12 cellular contexts compared by ENCODE assay signal in the genomic region with DNA sequence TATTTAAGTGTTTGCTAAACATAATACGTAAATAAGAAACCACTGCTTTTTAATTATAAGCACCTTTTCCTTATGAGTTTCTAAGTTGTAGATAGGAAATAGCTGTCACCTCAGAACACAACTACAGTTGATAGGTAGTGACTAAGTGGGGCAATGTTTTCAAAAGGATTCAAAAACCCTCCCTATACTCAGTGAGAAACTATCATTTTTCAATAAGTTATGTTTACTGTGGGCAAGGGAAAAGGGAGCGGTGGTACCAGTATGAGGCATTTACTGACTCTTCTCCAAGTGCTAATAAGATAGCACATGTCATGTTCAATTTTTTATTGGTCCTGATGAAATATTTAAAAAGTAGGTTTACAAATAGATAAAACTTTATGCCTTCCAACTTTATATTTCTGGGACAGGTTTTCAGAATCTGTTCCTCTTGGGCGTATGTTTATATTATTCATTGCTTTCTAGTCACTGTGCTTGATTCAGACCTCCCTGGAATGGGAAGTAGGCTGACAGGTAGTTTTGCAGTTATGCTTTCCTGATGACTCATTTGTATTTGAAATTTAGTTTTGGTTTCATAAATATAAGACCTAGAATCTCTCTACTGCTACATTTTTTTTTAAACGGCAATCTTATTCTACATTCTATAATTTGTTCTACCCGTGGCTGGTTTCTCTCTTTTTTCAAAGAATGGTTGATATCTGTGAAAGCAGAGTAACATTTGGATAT.
DNase-seq lines count a peak whose midpoint lies in the region; ATAC-seq and TF ChIP-seq lines count a peak whose summit lies in the region.
"Had no signal": no experiment of that assay in that cellular context is flagged by ENCODE, and none has a peak within 500 bp of the region (broad histone marks: within the 10 kb centered on the region; RNA-seq: fewer than 3 reads in every experiment).

No MANE protein-coding gene starts in this region.

- peak overlapping the region; percentile 70 for H3K4me2 ChIP-seq in KMS-11

- intact Hi-C loops in upper lobe of right lung (cut with DNase I) = no loop called here
- intact Hi-C loops in posterior vena cava (cut with DNase I) = no loop called here

- peak overlapping the region; percentile 26; the same call in 1 of the 2 replicates for H2AFZ ChIP-seq in KMS-11 (ENCODE audit: low read depth)

- H4K20me1 ChIP-seq in KMS-11 (ENCODE audit: insufficient read depth) = no peaks in the 10 kb centered on the region

- peak; percentile 37 for ATAC-seq in stimulated activated naive CD8-positive, alpha-beta T cell treated with anti-CD3 and anti-CD28 coated beads, Interleukin-15, amount 100 ng/mL, for 72 hours
- no peak for ATAC-seq in stimulated activated naive CD8-positive, alpha-beta T cell treated with anti-CD3 and anti-CD28 coated beads, Interleukin-15, Interleukin-2, amounts not matched to agents 100 U/mL and 50 U/mL, for 24 hours
- ATAC-seq in HG02759 (IDR thresholded peaks at IDR 0.05; ENCODE audit: unreplicated experiment) (peak; percentile 95), upper lobe of right lung (no peak)
- peak; percentile 57 for ATAC-seq in stimulated activated effector memory CD8-positive, alpha-beta T cell treated with anti-CD3 and anti-CD28 coated beads, Interleukin-12 subunit alpha, Interleukin-12 subunit beta, amount 100 ng/mL, for 72 hours

- no peaks in the 10 kb centered on the region for H3K79me2 ChIP-seq in KMS-11 (ENCODE audit: insufficient read depth, low read depth)

- H3K4me1 Mint-ChIP-seq in stimulated activated naive CD8-positive, alpha-beta T cell treated with anti-CD3 and anti-CD28 coated beads, Interleukin-15, amount 100 ng/mL, for 72 hours = peaks cover 7% of the 10 kb centered on the region
- H3K4me1 Mint-ChIP-seq in stimulated activated effector memory CD8-positive, alpha-beta T cell treated with anti-CD3 and anti-CD28 coated beads, Interleukin-12 subunit alpha, Interleukin-12 subunit beta, amount 100 ng/mL, for 72 hours = peaks cover 5% of the 10 kb centered on the region

- no peaks in the 10 kb centered on the region for H3K9me3 ChIP-seq in upper lobe of right lung
- H3K9me3 ChIP-seq: thoracic aorta had no signal

- H3K4me3 ChIP-seq in KMS-11 (IDR thresholded peaks at IDR 0.05; ENCODE audit: insufficient read depth, low read depth, low read length) (no peak overlapping the region), upper lobe of right lung (no peak overlapping the region)
- H3K4me3 ChIP-seq: thoracic aorta had no signal

- TF ChIP-seq CTCF in KMS-11 (conservative IDR thresholded peaks at IDR 0.05; ENCODE audit: low read depth, low read length) = no peak
- no peak for TF ChIP-seq CTCF in upper lobe of right lung (IDR thresholded peaks at IDR 0.05)

- peaks cover 30% of the 10 kb centered on the region for H3K4me1 ChIP-seq in KMS-11 (ENCODE audit: low read depth, poor library complexity, severe bottlenecking)
- no peaks in the 10 kb centered on the region for H3K4me1 ChIP-seq in upper lobe of right lung

- H3K9ac ChIP-seq in KMS-11 = no peak overlapping the region; the same call in 1 of the 2 replicates

- no peaks in the 10 kb centered on the region for H3K36me3 Mint-ChIP-seq in stimulated activated effector memory CD8-positive, alpha-beta T cell treated with anti-CD3 and anti-CD28 coated beads, Interleukin-12 subunit alpha, Interleukin-12 subunit beta, amount 100 ng/mL, for 72 hours

- DNase-seq in stimulated activated naive CD8-positive, alpha-beta T cell treated with anti-CD3 and anti-CD28 coated beads, Interleukin-15, amount 100 ng/mL, for 72 hours = no peak
- DNase-seq in stimulated activated naive CD8-positive, alpha-beta T cell treated with anti-CD3 and anti-CD28 coated beads, Interleukin-15, Interleukin-2, amounts not matched to agents 100 U/mL and 50 U/mL, for 24 hours = no peak
- DNase-seq in stimulated activated effector memory CD8-positive, alpha-beta T cell treated with anti-CD3 and anti-CD28 coated beads, Interleukin-12 subunit alpha, Interleukin-12 subunit beta, amount 100 ng/mL, for 72 hours (ENCODE audit: low spot score in 2 of 2) = no peak
- DNase-seq in germinal center (ENCODE audit: low spot score) = no peak
- DNase-seq in upper lobe of right lung = no peak
- DNase-seq in posterior vena cava (ENCODE audit: low spot score) = no peak
- DNase-seq: H7, NCI-H526 had no signal

- H3K36me3 ChIP-seq in KMS-11 (ENCODE audit: insufficient read depth) (no peaks in the 10 kb centered on the region), upper lobe of right lung (no peaks in the 10 kb centered on the region)
- H3K36me3 ChIP-seq: thoracic aorta had no signal

- H3K27ac ChIP-seq in KMS-11 (peak overlapping the region; percentile 23; the same call in 1 of the 2 replicates), upper lobe of right lung (no peak overlapping the region)
- H3K27ac ChIP-seq: thoracic aorta had no signal

- H3K27ac Mint-ChIP-seq in stimulated activated naive CD8-positive, alpha-beta T cell treated with anti-CD3 and anti-CD28 coated beads, Interleukin-15, amount 100 ng/mL, for 72 hours = no peak overlapping the region
- H3K27ac Mint-ChIP-seq in stimulated activated effector memory CD8-positive, alpha-beta T cell treated with anti-CD3 and anti-CD28 coated beads, Interleukin-12 subunit alpha, Interleukin-12 subunit beta, amount 100 ng/mL, for 72 hours = no peak overlapping the region
- H3K27ac Mint-ChIP-seq: B cell had no signal

- H3K4me3 Mint-ChIP-seq in stimulated activated naive CD8-positive, alpha-beta T cell treated with anti-CD3 and anti-CD28 coated beads, Interleukin-15, amount 100 ng/mL, for 72 hours = no peak overlapping the region
- H3K4me3 Mint-ChIP-seq in stimulated activated effector memory CD8-positive, alpha-beta T cell treated with anti-CD3 and anti-CD28 coated beads, Interleukin-12 subunit alpha, Interleukin-12 subunit beta, amount 100 ng/mL, for 72 hours = no peak overlapping the region
- H3K4me3 Mint-ChIP-seq: B cell had no signal

- no peaks in the 10 kb centered on the region for H3K27me3 ChIP-seq in KMS-11 (ENCODE audit: insufficient read depth, low read depth)
- H3K27me3 ChIP-seq in upper lobe of right lung = no peaks in the 10 kb centered on the region

- H3K9me3 Mint-ChIP-seq in stimulated activated naive CD8-positive, alpha-beta T cell treated with anti-CD3 and anti-CD28 coated beads, Interleukin-15, amount 100 ng/mL, for 72 hours = no peaks in the 10 kb centered on the region
- no peaks in the 10 kb centered on the region for H3K9me3 Mint-ChIP-seq in stimulated activated effector memory CD8-positive, alpha-beta T cell treated with anti-CD3 and anti-CD28 coated beads, Interleukin-12 subunit alpha, Interleukin-12 subunit beta, amount 100 ng/mL, for 72 hours

- no peaks in the 10 kb centered on the region for H3K27me3 Mint-ChIP-seq in stimulated activated naive CD8-positive, alpha-beta T cell treated with anti-CD3 and anti-CD28 coated beads, Interleukin-15, amount 100 ng/mL, for 72 hours
- H3K27me3 Mint-ChIP-seq: B cell had no signal

Comparison
In these comparisons a context has a peak if more than half of its experiments do, and no peak if none do; other contexts are left out.
1. ATAC-seq: peak in stimulated activated naive CD8-positive, alpha-beta T cell treated with anti-CD3 and anti-CD28 coated beads, Interleukin-15, amount 100 ng/mL, for 72 hours (single experiment), HG02759 (single experiment) and stimulated activated effector memory CD8-positive, alpha-beta T cell treated with anti-CD3 and anti-CD28 coated beads, Interleukin-12 subunit alpha, Interleukin-12 subunit beta, amount 100 ng/mL, for 72 hours (single experiment); none in stimulated activated naive CD8-positive, alpha-beta T cell treated with anti-CD3 and anti-CD28 coated beads, Interleukin-15, Interleukin-2, amounts not matched to agents 100 U/mL and 50 U/mL, for 24 hours (single experiment) and upper lobe of right lung (single experiment).